ENCODE assay signal across 8 cellular contexts in the genomic region with DNA sequence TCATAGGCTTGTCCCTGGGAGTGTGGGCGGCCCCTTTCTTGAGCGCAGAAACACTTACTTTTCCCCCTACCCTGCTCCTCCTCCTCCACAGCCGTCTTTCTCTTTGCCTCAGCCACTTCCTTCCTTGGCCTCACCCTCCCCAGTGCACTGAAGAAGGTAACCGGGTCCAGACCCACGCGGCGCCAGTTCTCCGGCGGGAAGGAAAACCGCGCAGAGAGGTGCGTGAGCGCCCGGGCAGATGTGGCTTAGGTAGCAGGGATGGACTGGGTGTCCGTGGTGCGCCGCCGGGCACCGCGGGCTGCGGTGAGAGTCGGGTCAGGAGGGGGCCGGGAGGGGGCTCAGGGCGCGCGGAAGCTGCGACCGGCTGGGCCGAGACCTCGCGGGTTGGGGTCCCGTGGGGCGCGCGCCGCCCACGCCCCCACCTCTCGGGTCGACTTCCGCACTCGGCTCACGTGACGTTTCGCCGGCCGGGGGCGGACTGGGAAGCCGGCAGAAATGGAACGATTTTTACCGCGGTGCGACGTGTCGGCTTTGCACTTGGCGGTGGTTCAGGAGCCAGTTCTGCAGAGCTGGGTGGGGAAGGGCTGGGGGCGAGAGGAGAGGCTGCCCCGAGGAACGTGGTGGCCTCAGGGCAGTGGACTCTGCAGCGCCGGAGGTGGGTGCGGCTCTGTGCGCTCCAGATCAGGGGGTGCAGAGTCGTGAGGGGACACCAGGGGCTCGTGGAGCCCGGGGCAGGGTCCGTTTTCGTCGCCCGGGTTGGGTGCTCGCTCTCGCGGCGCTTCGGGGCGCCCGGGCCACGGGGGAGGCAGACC. TPM values are rescaled to one million over a fixed set of nuclear protein-coding genes. Genes with fewer than 3 reads are reported as not detected.
DNase-seq lines count a peak whose midpoint lies in the region; ATAC-seq lines count a peak whose summit lies in the region.

A gene with protein sequence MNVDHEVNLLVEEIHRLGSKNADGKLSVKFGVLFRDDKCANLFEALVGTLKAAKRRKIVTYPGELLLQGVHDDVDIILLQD (plus strand): TSS at position 88 of the 812 bp plus-strand sequence. CDS start 5,416 bp downstream, outside the sequence.

- H3K4ac ChIP-seq in mesenchymal stem cell (ENCODE audit: low read depth in 1 of 2, low read length in 2 of 2) = peak within 1 kb of the TSS; percentile 95 to 96

- peaks cover 20% of the 10 kb centered on the region for H3K79me1 ChIP-seq in mesenchymal stem cell (replicated peaks; ENCODE audit: low read length, poor library complexity, severe bottlenecking)

- no peaks in the 10 kb centered on the region for H3K27me3 Mint-ChIP-seq in effector memory CD8-positive, alpha-beta T cell

- no peaks in the 10 kb centered on the region for H3K9me3 ChIP-seq in mesenchymal stem cell (ENCODE audit: control insufficient read depth, low read length)

- peaks cover 13% of the 10 kb centered on the region for H3K36me3 Mint-ChIP-seq in effector memory CD8-positive, alpha-beta T cell (ENCODE audit: insufficient read depth)

- H3K23ac ChIP-seq in mesenchymal stem cell (ENCODE audit: low read length in 2 of 2) = peak within 1 kb of the TSS in 1 of 2 experiments; percentile 86

- DNase-seq in Ammon's horn (ENCODE audit: low spot score) = peak; percentile 47
- DNase-seq in NCI-H82 (lab: John Stamatoyannopoulos, UW) = peak; percentile 76
- DNase-seq in activated CD8-positive, alpha-beta memory T cell treated with anti-CD3 and anti-CD28 coated beads for 1 hour (ENCODE audit: extremely low read depth in 1 of 2, low read depth in 1 of 2) = peak; percentile 31 to 53
- DNase-seq in effector memory CD8-positive, alpha-beta T cell = peak; percentile 50 to 61 (median 54)
- DNase-seq in mesenchymal stem cell = peak; percentile 82
- peak; percentile 72 for DNase-seq in stimulated activated CD8-positive, alpha-beta memory T cell treated with anti-CD3 and anti-CD28 coated beads, Interleukin-12 subunit alpha, Interleukin-12 subunit beta, amount 100 ng/mL, for 4 hours (ENCODE audit: low read depth)

- peak within 1 kb of the TSS; percentile 94 to 96 for H3K4me3 ChIP-seq in mesenchymal stem cell (ENCODE audit: insufficient read depth in 1 of 2, low read depth in 1 of 2, low read length in 2 of 2)

- ATAC-seq in GM19043 (IDR thresholded peaks at IDR 0.05; ENCODE audit: low read depth, unreplicated experiment) (peak; percentile 52), HG03378 (IDR thresholded peaks at IDR 0.05; ENCODE audit: unreplicated experiment) (peak; percentile 48)
- ATAC-seq in effector memory CD8-positive, alpha-beta T cell (replicated peaks) = peak; percentile 82

- H3K4me1 Mint-ChIP-seq in effector memory CD8-positive, alpha-beta T cell (ENCODE audit: low read depth in 2 of 2) = peaks cover 23 to 29% of the 10 kb centered on the region in 2 donors

- H2BK15ac ChIP-seq in mesenchymal stem cell (ENCODE audit: low read depth, poor library complexity, severe bottlenecking) = peak within 1 kb of the TSS; percentile 96

- under 1% methylated on average over 74 of the region's 77 CpGs for WGBS in mesenchymal stem cell

- H3K36me3 ChIP-seq in mesenchymal stem cell (ENCODE audit: control insufficient read depth in 1 of 2, insufficient read depth in 2 of 2, low read depth in 1 of 2, low read length in 2 of 2) = peaks cover 0 to 7% of the 10 kb centered on the region in 2 experiments

- no peak within 1 kb of the TSS for H2AK5ac ChIP-seq in mesenchymal stem cell (ENCODE audit: low read length, severe bottlenecking)

- peak within 1 kb of the TSS in 1 of 2 experiments; percentile 77 for H2BK12ac ChIP-seq in mesenchymal stem cell (ENCODE audit: low read length in 2 of 2)

- peak within 1 kb of the TSS; percentile 98 for H2BK120ac ChIP-seq in mesenchymal stem cell (ENCODE audit: low read depth, low read length)

- H3K27me3 ChIP-seq in mesenchymal stem cell (ENCODE audit: control insufficient read depth in 1 of 2, insufficient read depth in 1 of 2, low read length in 2 of 2) = no peaks in the 10 kb centered on the region

- H3K4me1 ChIP-seq in mesenchymal stem cell (ENCODE audit: control insufficient read depth, insufficient read depth, low read depth, low read length) = peaks cover 6% of the 10 kb centered on the region

- H3K4me3 Mint-ChIP-seq in effector memory CD8-positive, alpha-beta T cell = no peak within 1 kb of the TSS

- H3K9me3 Mint-ChIP-seq in effector memory CD8-positive, alpha-beta T cell = no peaks in the 10 kb centered on the region

- H3K27ac ChIP-seq in mesenchymal stem cell (ENCODE audit: low read length, poor library complexity, severe bottlenecking) = peak within 1 kb of the TSS; percentile 58

- H3K18ac ChIP-seq in mesenchymal stem cell (ENCODE audit: low read depth in 1 of 2, low read length in 2 of 2) = peak within 1 kb of the TSS; percentile 97 to 99

- H3K14ac ChIP-seq in mesenchymal stem cell (ENCODE audit: low read length in 2 of 2) = peak within 1 kb of the TSS in 1 of 2 experiments; percentile 93

- peak within 1 kb of the TSS; percentile 91 to 94 for H3K27ac Mint-ChIP-seq in effector memory CD8-positive, alpha-beta T cell

- H4K91ac ChIP-seq in mesenchymal stem cell (ENCODE audit: low read length) = peak within 1 kb of the TSS; percentile 71

- H2BK5ac ChIP-seq in mesenchymal stem cell (ENCODE audit: low read depth, low read length, poor library complexity, severe bottlenecking) = no peak within 1 kb of the TSS

- peak within 1 kb of the TSS; percentile 94 for H3K9ac ChIP-seq in mesenchymal stem cell (ENCODE audit: low read length)

- peak within 1 kb of the TSS; percentile 98 for H3K4me2 ChIP-seq in mesenchymal stem cell (ENCODE audit: low read length, poor library complexity, severe bottlenecking)

- H2AFZ ChIP-seq in mesenchymal stem cell (ENCODE audit: low read depth, low read length) = peak within 1 kb of the TSS; percentile 66

- H4K8ac ChIP-seq in mesenchymal stem cell (ENCODE audit: low read length) = peak within 1 kb of the TSS; percentile 96

RNA-seq across cellular contexts. Expression of the gene that starts here (rescaled TPM):
- 102 TPM for polyA plus RNA-seq in mesenchymal stem cell (2013, experiment 1 of 2)
- 105 TPM for polyA plus RNA-seq in mesenchymal stem cell (2013, experiment 2 of 2)

Comparison
In these comparisons a context has a peak if more than half of its experiments do, and no peak if none do; other contexts are left out.
1. Peak in every context shown above with its lines: DNase-seq, ATAC-seq, H3K4me3 ChIP-seq and H3K27ac ChIP-seq.